In the genomic region with DNA sequence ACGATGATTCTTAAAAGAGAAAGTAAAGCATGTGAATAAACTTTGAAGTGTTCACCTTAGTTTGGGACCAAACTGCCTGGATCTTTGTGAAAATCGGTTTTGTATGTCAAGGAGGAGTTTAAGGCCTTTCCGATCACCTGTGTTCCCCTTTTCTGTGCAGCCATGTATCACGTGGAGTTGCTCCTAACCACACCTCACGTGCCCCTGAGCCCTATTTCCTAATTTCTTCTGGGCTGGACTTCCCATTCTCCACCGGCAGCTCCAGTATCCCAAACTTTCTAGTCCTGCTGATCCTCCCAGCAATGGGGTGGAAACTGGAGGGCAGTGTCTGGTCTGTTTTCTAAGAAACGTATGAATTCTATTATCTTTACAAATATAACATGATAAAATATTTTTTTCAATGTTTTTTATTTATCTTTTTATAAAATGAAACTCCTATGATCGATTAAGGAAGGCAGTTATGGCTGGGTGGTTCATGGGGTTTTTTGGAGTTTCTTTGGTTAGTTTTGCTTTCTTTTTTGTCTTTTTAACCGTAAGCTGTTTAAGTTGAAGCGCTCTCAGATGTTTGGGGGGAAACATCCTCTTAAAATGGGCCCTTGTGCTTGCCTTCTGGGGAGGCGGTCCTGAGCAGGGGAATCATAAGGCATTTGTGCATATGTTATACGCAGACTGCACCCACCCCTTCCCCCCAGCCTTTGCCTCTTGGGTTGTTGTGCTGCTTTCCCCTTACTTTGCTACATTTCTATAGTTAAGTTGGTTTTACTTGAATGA, we compare ENCODE assay signal across 2 cellular contexts.
TF ChIP-seq lines count a peak whose summit lies in the region.

No MANE protein-coding gene starts in this region.

TF ChIP-seq in endothelial cell of umbilical vein, 7 proteins besides CTCF, POLR2A, EP300 and RAD21 (continued from another document):
- TF ChIP-seq FOS (IDR thresholded peaks at IDR 0.05; ENCODE audit: borderline replicate concordance, insufficient read depth, low read length) (no peak), GATA2 (IDR thresholded peaks at IDR 0.05; ENCODE audit: insufficient read depth, insufficient read length, low read depth, low read length) (no peak)
TF ChIP-seq in endothelial cell of umbilical vein: peak in this region for 0.

TF ChIP-seq in SK-N-SH treated with all-trans-retinoic acid at 6 μM for 48 hours, 23 proteins besides CTCF, POLR2A, EP300 and RAD21 (continued from another document):
- TF ChIP-seq, protein P1, sequence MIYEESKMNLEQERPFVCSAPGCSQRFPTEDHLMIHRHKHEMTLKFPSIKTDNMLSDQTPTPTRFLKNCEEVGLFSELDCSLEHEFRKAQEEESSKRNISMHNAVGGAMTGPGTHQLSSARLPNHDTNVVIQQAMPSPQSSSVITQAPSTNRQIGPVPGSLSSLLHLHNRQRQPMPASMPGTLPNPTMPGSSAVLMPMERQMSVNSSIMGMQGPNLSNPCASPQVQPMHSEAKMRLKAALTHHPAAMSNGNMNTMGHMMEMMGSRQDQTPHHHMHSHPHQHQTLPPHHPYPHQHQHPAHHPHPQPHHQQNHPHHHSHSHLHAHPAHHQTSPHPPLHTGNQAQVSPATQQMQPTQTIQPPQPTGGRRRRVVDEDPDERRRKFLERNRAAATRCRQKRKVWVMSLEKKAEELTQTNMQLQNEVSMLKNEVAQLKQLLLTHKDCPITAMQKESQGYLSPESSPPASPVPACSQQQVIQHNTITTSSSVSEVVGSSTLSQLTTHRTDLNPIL (CRISPR knock-in tag; IDR thresholded peaks at IDR 0.05; ENCODE audit: low read depth): no peak
- TF ChIP-seq POU6F1 (CRISPR knock-in tag; IDR thresholded peaks at IDR 0.05; ENCODE audit: borderline replicate concordance, low read depth) (no peak), CSDC2 (CRISPR knock-in tag; IDR thresholded peaks at IDR 0.05) (no peak), ZFP30 (CRISPR knock-in tag; IDR thresholded peaks at IDR 0.05) (no peak), SNAI2 (CRISPR knock-in tag; IDR thresholded peaks at IDR 0.05) (no peak), ZNF8 (CRISPR knock-in tag; IDR thresholded peaks at IDR 0.05) (no peak), PATZ1 (CRISPR knock-in tag; IDR thresholded peaks at IDR 0.05; ENCODE audit: borderline replicate concordance) (no peak), BACH2 (CRISPR knock-in tag; IDR thresholded peaks at IDR 0.05; ENCODE audit: borderline replicate concordance) (no peak), PPARA (CRISPR knock-in tag; IDR thresholded peaks at IDR 0.05; ENCODE audit: borderline replicate concordance) (no peak), GLIS3 (CRISPR knock-in tag; IDR thresholded peaks at IDR 0.05) (no peak)
- TF ChIP-seq, protein P2, sequence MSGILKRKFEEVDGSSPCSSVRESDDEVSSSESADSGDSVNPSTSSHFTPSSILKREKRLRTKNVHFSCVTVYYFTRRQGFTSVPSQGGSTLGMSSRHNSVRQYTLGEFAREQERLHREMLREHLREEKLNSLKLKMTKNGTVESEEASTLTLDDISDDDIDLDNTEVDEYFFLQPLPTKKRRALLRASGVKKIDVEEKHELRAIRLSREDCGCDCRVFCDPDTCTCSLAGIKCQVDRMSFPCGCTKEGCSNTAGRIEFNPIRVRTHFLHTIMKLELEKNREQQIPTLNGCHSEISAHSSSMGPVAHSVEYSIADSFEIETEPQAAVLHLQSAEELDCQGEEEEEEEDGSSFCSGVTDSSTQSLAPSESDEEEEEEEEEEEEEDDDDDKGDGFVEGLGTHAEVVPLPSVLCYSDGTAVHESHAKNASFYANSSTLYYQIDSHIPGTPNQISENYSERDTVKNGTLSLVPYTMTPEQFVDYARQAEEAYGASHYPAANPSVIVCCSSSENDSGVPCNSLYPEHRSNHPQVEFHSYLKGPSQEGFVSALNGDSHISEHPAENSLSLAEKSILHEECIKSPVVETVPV (CRISPR knock-in tag; IDR thresholded peaks at IDR 0.05): no peak
